Comparison of ENCODE assay signal across 8 cellular contexts in the genomic region with DNA sequence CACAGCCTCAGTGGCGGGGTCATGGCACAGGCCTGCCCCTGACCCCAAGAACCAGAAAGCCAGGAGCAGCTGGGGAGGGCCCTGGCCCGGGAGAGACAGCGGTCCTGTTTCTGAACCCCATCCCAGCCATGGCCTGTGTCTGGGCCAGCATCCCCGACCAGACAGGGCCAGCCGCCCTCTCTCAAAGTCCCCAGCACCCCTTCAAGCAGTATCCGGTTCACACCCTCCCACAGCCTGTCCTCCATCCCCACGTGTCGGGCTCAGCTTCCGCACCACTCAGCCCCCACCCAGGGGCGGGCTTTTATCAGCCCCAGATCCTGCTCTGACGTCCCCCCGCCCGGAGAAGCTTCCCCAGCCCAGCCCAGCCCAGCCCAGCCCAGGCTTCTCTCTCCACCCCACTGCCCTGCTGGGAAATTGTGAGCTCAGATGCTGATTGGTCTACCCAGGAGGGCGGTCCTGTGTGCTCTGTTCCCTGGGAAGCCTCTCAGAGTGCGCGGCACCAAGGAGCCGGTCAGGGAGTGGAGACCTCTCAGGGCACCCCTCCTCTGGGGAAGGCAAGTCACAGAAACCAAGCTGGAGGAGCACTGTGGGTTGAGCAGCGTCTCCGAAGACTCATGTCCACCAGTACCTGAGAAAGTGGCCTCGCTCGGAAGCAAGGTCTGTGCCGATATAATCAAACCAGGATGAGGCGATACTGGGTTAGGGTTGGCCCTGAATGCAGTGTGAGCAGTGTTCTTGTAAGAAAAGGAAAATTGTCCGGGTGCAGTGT. TPM values are rescaled to one million over a fixed set of nuclear protein-coding genes. Genes with fewer than 3 reads are reported as not detected.
DNase-seq lines count a peak whose midpoint lies in the region; ATAC-seq and TF ChIP-seq lines count a peak whose summit lies in the region.

No MANE protein-coding gene starts in this region.

- H3K36me3 ChIP-seq in ES-I3 (ENCODE audit: insufficient read depth, low read length) (no peaks in the 10 kb centered on the region), adipocyte (ENCODE audit: control insufficient read depth, insufficient read depth, low read length, severe bottlenecking) (no peaks in the 10 kb centered on the region), heart left ventricle (no peaks in the 10 kb centered on the region), tibial nerve (no peaks in the 10 kb centered on the region)

- H3K4me1 ChIP-seq in ES-I3 (ENCODE audit: insufficient read depth, low read length) (peaks cover 6% of the 10 kb centered on the region; the same call in 1 of the 2 replicates), adipocyte (ENCODE audit: control insufficient read depth, insufficient read depth, low read length) (peaks cover 22% of the 10 kb centered on the region), heart left ventricle (peaks cover 3 to 52% (median 36%) of the 10 kb centered on the region in 12 donors), tibial nerve (peaks cover 0 to 51% (median 29%) of the 10 kb centered on the region in 4 donors)

- H3K9me3 ChIP-seq in ES-I3 (ENCODE audit: control insufficient read depth, insufficient read depth, low read length) (no peaks in the 10 kb centered on the region), adipocyte (ENCODE audit: control insufficient read depth, low read length) (no peaks in the 10 kb centered on the region), heart left ventricle (no peaks in the 10 kb centered on the region), tibial nerve (no peaks in the 10 kb centered on the region)

- peak; percentile 59 to 90 for TF ChIP-seq EP300 in tibial nerve (IDR thresholded peaks at IDR 0.05)

- H3K4me3 ChIP-seq in adipocyte (ENCODE audit: low read length) = peak overlapping the region; percentile 89
- peak overlapping the region in 11 of 12 donors; percentile 37 to 69 (median 59) for H3K4me3 ChIP-seq in heart left ventricle
- peak overlapping the region; percentile 25 to 48 (median 38) for H3K4me3 ChIP-seq in tibial nerve

- H3K27ac ChIP-seq in heart left ventricle (peak overlapping the region; percentile 37 to 98 (median 87)), tibial nerve (peak overlapping the region; percentile 68 to 95 (median 90))

- intact Hi-C loops in heart left ventricle (cut with DNase I) = loop anchor here (2.0 to 10.0 kb wide), 9 partner anchors 33 to 1706 kb away; partner anchors contain the start of genes PANK4 (in 2 of the 10) and C1orf174 (in 1 of the 10)
- intact Hi-C loops in posterior cingulate gyrus (cut with DNase I) = loop anchor here (10.0 kb wide), 1 partner anchor 116 kb away; no protein-coding TSS in a partner anchor

- ATAC-seq in HG03460 (IDR thresholded peaks at IDR 0.05; ENCODE audit: unreplicated experiment) = peak; percentile 35
- ATAC-seq in heart left ventricle = peak; percentile 84 to 92 (median 88)

- 4 to 13% (median 7%) methylated on average over 14 to 24 of the region's 24 CpGs for WGBS in heart left ventricle, 4 donors
- 5 to 9% methylated on average over 19 to 24 of the region's 24 CpGs for WGBS in tibial nerve, 2 donors

- peak; percentile 72 to 93 (median 77) for DNase-seq in T-helper 1 cell
- DNase-seq in adipocyte (ENCODE audit: low read depth) = peak; percentile 94
- DNase-seq in heart left ventricle = peak; percentile 93 to 96 (median 94)
- DNase-seq in posterior cingulate gyrus = peak; percentile 57 to 96 (median 74)
- peak; percentile 84 to 86 for DNase-seq in tibial nerve (ENCODE audit: low spot score in 2 of 2)
- DNase-seq in cortex of kidney (lab: John Stamatoyannopoulos, UW) = no peak

- TF ChIP-seq POLR2A in heart left ventricle (IDR thresholded peaks at IDR 0.05) (peak in 1 of 2 donors; percentile 82), tibial nerve (IDR thresholded peaks at IDR 0.05) (peak; percentile 77 to 88)

- TF ChIP-seq CTCF in heart left ventricle (IDR thresholded peaks at IDR 0.05) = peak in 1 of 12 donors; percentile 24
- peak in 1 of 5 experiments; percentile 14 for TF ChIP-seq CTCF in tibial nerve (IDR thresholded peaks at IDR 0.05)

- peak overlapping the region; percentile 87 for H3K9ac ChIP-seq in ES-I3 (ENCODE audit: low read depth, low read length)
- H3K9ac ChIP-seq in adipocyte (ENCODE audit: low read length) = peak overlapping the region; percentile 89

- H3K27me3 ChIP-seq in adipocyte (replicated peaks; ENCODE audit: control insufficient read depth, insufficient read depth, low read length) (no peaks in the 10 kb centered on the region), heart left ventricle (no peaks in the 10 kb centered on the region), tibial nerve (no peaks in the 10 kb centered on the region)

RNA-seq across cellular contexts. Expression of gene FAAP20, which starts 4.7 kb away (rescaled TPM):
- total RNA-seq in heart left ventricle (10 to 100 TPM; 20.9 to 50.8 (median 34.8) TPM), tibial nerve (10 to 100 TPM; 32.8 to 60.9 (median 47.3) TPM)
- polyA plus RNA-seq in heart left ventricle = 10 to 100 TPM; 57.3 to 61.3 TPM

RNA-seq across cellular contexts. Expression of gene SKI, which starts 28.9 kb away (rescaled TPM):
- 10 to 100 TPM; 28.8 to 52.7 (median 41.3) TPM for total RNA-seq in heart left ventricle
- polyA plus RNA-seq in heart left ventricle = 10 to 100 TPM; 16.9 to 28.7 TPM
- total RNA-seq in tibial nerve = 100 to 1,000 TPM in 1 of 4 donors, 10 to 100 TPM in 3; 62.8 to 100 (median 72.2) TPM

Comparison
In these comparisons a context has a peak if more than half of its experiments do, and no peak if none do; other contexts are left out.
1. H3K4me3 ChIP-seq: peak in every context shown above with its lines; median percentile 89 in adipocyte; 59 in heart left ventricle; 38 in tibial nerve.